11 cellular contexts compared by ENCODE assay signal in the genomic region with DNA sequence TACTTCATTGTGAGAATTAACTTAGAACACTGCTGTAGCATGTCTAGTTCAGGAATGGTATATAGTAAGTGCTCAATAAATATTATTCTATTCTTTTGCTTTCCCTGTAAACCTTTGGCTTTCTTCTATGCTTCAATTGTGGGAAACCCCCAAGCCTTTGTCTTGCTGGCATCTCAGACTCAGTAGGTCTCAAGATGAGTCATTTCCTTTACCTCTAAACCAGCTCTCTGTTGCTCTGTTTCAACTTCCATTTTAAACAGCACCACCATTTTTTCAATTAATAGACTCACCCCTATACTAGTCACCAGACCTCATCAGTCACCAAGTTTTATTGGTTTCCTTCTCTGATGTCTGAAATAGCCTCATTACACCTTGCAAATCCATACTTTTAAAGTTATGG. TPM values are rescaled to one million over a fixed set of nuclear protein-coding genes. Genes with fewer than 3 reads are reported as not detected.
A peak's percentile ranks its signal among the peaks of the same experiment; 100 is the strongest.
DNase-seq lines count a peak whose midpoint lies in the region; ATAC-seq, FAIRE-seq and TF ChIP-seq lines count a peak whose summit lies in the region.
"Had no signal": no experiment of that assay in that cellular context is flagged by ENCODE, and none has a peak within 500 bp of the region (broad histone marks: within the 10 kb centered on the region; RNA-seq: fewer than 3 reads in every experiment).

No MANE protein-coding gene starts in this region.

- H3K9me3 Mint-ChIP-seq in activated naive CD4-positive, alpha-beta T cell treated with anti-CD3 and anti-CD28 coated beads, Interleukin-2, amount 50 U/mL, for 72 hours, result peaks cover 0 to 6% of the 10 kb centered on the region in 2 donors

- TF ChIP-seq CTCF in foreskin fibroblast (IDR thresholded peaks at IDR 0.05; ENCODE audit: low read depth, low read length), result no peak

- H3K9me3 ChIP-seq in MG63, result no peaks in the 10 kb centered on the region

- FAIRE-seq in GM12892 (lab: Jason Lieb, UNC), result peak; percentile 71
- FAIRE-seq: TTC549 had no signal

- H3K36me3 ChIP-seq in MG63, result no peaks in the 10 kb centered on the region

- H3K4me3 ChIP-seq in foreskin fibroblast (ENCODE audit: low read depth in 1 of 2, low read length in 2 of 2) (no peak overlapping the region), MG63 (no peak overlapping the region)

- ATAC-seq in GM19463 (IDR thresholded peaks at IDR 0.05; ENCODE audit: unreplicated experiment) (peak; percentile 98), HG03139 (IDR thresholded peaks at IDR 0.05; ENCODE audit: unreplicated experiment) (peak; percentile 99)
- peak; percentile 98 to 99 for ATAC-seq in activated naive CD4-positive, alpha-beta T cell treated with anti-CD3 and anti-CD28 coated beads, Interleukin-2, amount 50 U/mL, for 72 hours

- DNase-seq in GM12892 (ENCODE audit: insufficient read length) (peak; percentile 2), foreskin fibroblast (no peak), H4 (ENCODE audit: low spot score) (no peak), MG63 (no peak), NCI-H1105 (lab: John Stamatoyannopoulos, UW) (no peak)
- DNase-seq in activated naive CD4-positive, alpha-beta T cell treated with anti-CD3 and anti-CD28 coated beads, Interleukin-2, amount 50 U/mL, for 72 hours (ENCODE audit: low spot score in 2 of 2), result peak in 1 of 2 donors; percentile 15
- DNase-seq: EL, Kasumi-1 had no signal

- no peak for TF ChIP-seq POLR2A in GM12892 (IDR thresholded peaks at IDR 0.05; ENCODE audit: low read depth, low read length)

- H3K27me3 ChIP-seq in MG63, result no peaks in the 10 kb centered on the region

- peaks cover 0 to 20% of the 10 kb centered on the region in 2 donors for H3K36me3 Mint-ChIP-seq in activated naive CD4-positive, alpha-beta T cell treated with anti-CD3 and anti-CD28 coated beads, Interleukin-2, amount 50 U/mL, for 72 hours

- H3K27ac Mint-ChIP-seq in activated naive CD4-positive, alpha-beta T cell treated with anti-CD3 and anti-CD28 coated beads, Interleukin-2, amount 50 U/mL, for 72 hours, result peak overlapping the region; percentile 56 to 68

RNA-seq across cellular contexts. Expression of a gene that starts 43.5 kb away (rescaled TPM):
- 33.7 TPM for polyA plus RNA-seq in GM12892 (2012; ENCODE audit: missing spikeins)
- total RNA-seq in activated naive CD4-positive, alpha-beta T cell treated with anti-CD3 and anti-CD28 coated beads, Interleukin-2, amount 50 U/mL, for 72 hours, result 10 to 100 TPM; 11.0 to 50.4 TPM
- 7.0 and 7.5 TPM in 2 replicates for total RNA-seq in H4 (2014; rRNA removed; shearing (Covaris generic))
- total RNA-seq in MG63 (2014; rRNA removed; shearing (Covaris generic); ENCODE audit: low replicate concordance), result 1.5 and 4.1 TPM in 2 replicates
